Comparison of ENCODE assay signal across 8 cellular contexts in the genomic region with DNA sequence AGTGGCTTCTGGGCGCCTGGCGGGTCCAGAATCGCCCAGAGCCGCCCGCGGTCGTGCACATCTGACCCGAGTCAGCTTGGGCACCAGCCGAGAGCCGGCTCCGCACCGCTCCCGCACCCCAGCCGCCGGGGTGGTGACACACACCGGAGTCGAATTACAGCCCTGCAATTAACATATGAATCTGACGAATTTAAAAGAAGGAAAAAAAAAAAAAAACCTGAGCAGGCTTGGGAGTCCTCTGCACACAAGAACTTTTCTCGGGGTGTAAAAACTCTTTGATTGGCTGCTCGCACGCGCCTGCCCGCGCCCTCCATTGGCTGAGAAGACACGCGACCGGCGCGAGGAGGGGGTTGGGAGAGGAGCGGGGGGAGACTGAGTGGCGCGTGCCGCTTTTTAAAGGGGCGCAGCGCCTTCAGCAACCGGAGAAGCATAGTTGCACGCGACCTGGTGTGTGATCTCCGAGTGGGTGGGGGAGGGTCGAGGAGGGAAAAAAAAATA. TPM values are rescaled to one million over a fixed set of nuclear protein-coding genes. Genes with fewer than 3 reads are reported as not detected.
A peak's percentile ranks its signal among the peaks of the same experiment; 100 is the strongest.
DNase-seq lines count a peak whose midpoint lies in the region; ATAC-seq and TF ChIP-seq lines count a peak whose summit lies in the region.

A gene with protein sequence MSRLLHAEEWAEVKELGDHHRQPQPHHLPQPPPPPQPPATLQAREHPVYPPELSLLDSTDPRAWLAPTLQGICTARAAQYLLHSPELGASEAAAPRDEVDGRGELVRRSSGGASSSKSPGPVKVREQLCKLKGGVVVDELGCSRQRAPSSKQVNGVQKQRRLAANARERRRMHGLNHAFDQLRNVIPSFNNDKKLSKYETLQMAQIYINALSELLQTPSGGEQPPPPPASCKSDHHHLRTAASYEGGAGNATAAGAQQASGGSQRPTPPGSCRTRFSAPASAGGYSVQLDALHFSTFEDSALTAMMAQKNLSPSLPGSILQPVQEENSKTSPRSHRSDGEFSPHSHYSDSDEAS (plus strand): TSS at position 422 of the 498 bp plus-strand sequence. CDS start 174 bp downstream, outside the sequence.

- peaks cover 90% of the 10 kb centered on the region for H3K27me3 Mint-ChIP-seq in WTC11 (ENCODE audit: low read depth)

- TF ChIP-seq CTCF in WTC11 (IDR thresholded peaks at IDR 0.05): no peak
- TF ChIP-seq CTCF in hepatocyte (IDR thresholded peaks at IDR 0.05; ENCODE audit: poor library complexity): no peak

- DNase-seq in AG08396 (ENCODE audit: low spot score) (peak; percentile 56), WTC11 (ENCODE audit: low spot score) (peak; percentile 89), hepatocyte (ENCODE audit: low spot score) (peak; percentile 55), UCSD-AML1 (lab: John Stamatoyannopoulos, UW; ENCODE audit: unreplicated experiment) (no peak)
- no peak for DNase-seq in stimulated activated effector memory CD8-positive, alpha-beta T cell treated with anti-CD3 and anti-CD28 coated beads, Interleukin-12 subunit alpha, Interleukin-12 subunit beta, amount 100 ng/mL, for 72 hours (ENCODE audit: low spot score in 2 of 2)
- no peak for DNase-seq in stimulated activated CD4-positive, alpha-beta T cell treated with anti-CD3 and anti-CD28 coated beads, Interleukin-1b, Interleukin-23, amount 100 ng/mL, for 48 hours

- H3K36me3 Mint-ChIP-seq in WTC11: no peaks in the 10 kb centered on the region
- peaks cover 5% of the 10 kb centered on the region for H3K36me3 Mint-ChIP-seq in stimulated activated effector memory CD8-positive, alpha-beta T cell treated with anti-CD3 and anti-CD28 coated beads, Interleukin-12 subunit alpha, Interleukin-12 subunit beta, amount 100 ng/mL, for 72 hours

- H3K4me1 Mint-ChIP-seq in WTC11: peaks cover 49% of the 10 kb centered on the region
- H3K4me1 Mint-ChIP-seq in stimulated activated effector memory CD8-positive, alpha-beta T cell treated with anti-CD3 and anti-CD28 coated beads, Interleukin-12 subunit alpha, Interleukin-12 subunit beta, amount 100 ng/mL, for 72 hours: peaks cover 8% of the 10 kb centered on the region

- H3K36me3 ChIP-seq in hepatocyte (replicated peaks; ENCODE audit: insufficient read depth, low read depth): no peaks in the 10 kb centered on the region

- no peaks in the 10 kb centered on the region for H4K20me1 ChIP-seq in hepatocyte (ENCODE audit: insufficient read depth, poor library complexity, severe bottlenecking)

- H3K4me2 ChIP-seq in hepatocyte: peak within 1 kb of the TSS; percentile 85

- ATAC-seq in HG03432 (IDR thresholded peaks at IDR 0.05; ENCODE audit: unreplicated experiment) (peak; percentile 33), WTC11 (peak; percentile 71), HG02938 (IDR thresholded peaks at IDR 0.05; ENCODE audit: unreplicated experiment) (no peak)
- ATAC-seq in stimulated activated effector memory CD8-positive, alpha-beta T cell treated with anti-CD3 and anti-CD28 coated beads, Interleukin-12 subunit alpha, Interleukin-12 subunit beta, amount 100 ng/mL, for 72 hours: no peak

- under 1% methylated on average over 40 of the region's 40 CpGs for WGBS in hepatocyte (ENCODE audit: low lambda C conversion rate, missing lambda C conversion rate)

- CTCF ChIA-PET in WTC11 (lab: Charles Lee): interaction anchor here (1.0 to 2.3 kb wide), 4 partner anchors 14 to 298 kb away, joined by 3 to 9 read pairs (median 4); no protein-coding TSS in a partner anchor

- H3K79me2 ChIP-seq in hepatocyte: no peaks in the 10 kb centered on the region

- H3K9me3 ChIP-seq in hepatocyte (ENCODE audit: low read depth): no peaks in the 10 kb centered on the region

- peak within 1 kb of the TSS; percentile 79 for H3K4me3 Mint-ChIP-seq in WTC11
- no peak within 1 kb of the TSS for H3K4me3 Mint-ChIP-seq in stimulated activated effector memory CD8-positive, alpha-beta T cell treated with anti-CD3 and anti-CD28 coated beads, Interleukin-12 subunit alpha, Interleukin-12 subunit beta, amount 100 ng/mL, for 72 hours

- H3K27ac Mint-ChIP-seq in WTC11: peak within 1 kb of the TSS; percentile 90
- H3K27ac Mint-ChIP-seq in stimulated activated effector memory CD8-positive, alpha-beta T cell treated with anti-CD3 and anti-CD28 coated beads, Interleukin-12 subunit alpha, Interleukin-12 subunit beta, amount 100 ng/mL, for 72 hours: peak within 1 kb of the TSS; percentile 61

- no peak within 1 kb of the TSS for H3K27ac ChIP-seq in hepatocyte

- H3K4me3 ChIP-seq in hepatocyte: peak within 1 kb of the TSS; percentile 12

- POLR2A ChIA-PET in WTC11 (lab: Charles Lee): interaction anchor here (0.7 kb wide), 1 partner anchor 39 kb away, joined by 3 read pairs; no protein-coding TSS in a partner anchor

- H3K9me3 Mint-ChIP-seq in WTC11: no peaks in the 10 kb centered on the region
- no peaks in the 10 kb centered on the region for H3K9me3 Mint-ChIP-seq in stimulated activated effector memory CD8-positive, alpha-beta T cell treated with anti-CD3 and anti-CD28 coated beads, Interleukin-12 subunit alpha, Interleukin-12 subunit beta, amount 100 ng/mL, for 72 hours

- no peaks in the 10 kb centered on the region for H3K9me2 ChIP-seq in hepatocyte (replicated peaks; ENCODE audit: insufficient read depth)

- H2AFZ ChIP-seq in hepatocyte: peak within 1 kb of the TSS; percentile 42

- H3K27me3 ChIP-seq in hepatocyte: peaks cover 99% of the 10 kb centered on the region

- H3K4me1 ChIP-seq in hepatocyte (ENCODE audit: insufficient read depth): peaks cover 14% of the 10 kb centered on the region

TF ChIP-seq in WTC11, 78 proteins besides CTCF, POLR2A, EP300 and RAD21 (continues in another document):
- TF ChIP-seq OVOL2 (CRISPR knock-in tag; IDR thresholded peaks at IDR 0.05; ENCODE audit: borderline replicate concordance) (no peak), TEAD4 (CRISPR knock-in tag; IDR thresholded peaks at IDR 0.05) (no peak), ZNF317 (CRISPR knock-in tag; IDR thresholded peaks at IDR 0.05; ENCODE audit: borderline replicate concordance, low read depth) (no peak), EMX1 (CRISPR knock-in tag; IDR thresholded peaks at IDR 0.05) (no peak), JAZF1 (CRISPR knock-in tag; IDR thresholded peaks at IDR 0.05) (no peak), RORB (CRISPR knock-in tag; IDR thresholded peaks at IDR 0.05) (no peak), TP53 (CRISPR knock-in tag; IDR thresholded peaks at IDR 0.05) (no peak), CBFB (CRISPR knock-in tag; IDR thresholded peaks at IDR 0.05; ENCODE audit: low read depth) (no peak), MXD4 (CRISPR knock-in tag; IDR thresholded peaks at IDR 0.05; ENCODE audit: borderline replicate concordance) (no peak), NFYB (CRISPR knock-in tag; conservative IDR thresholded peaks at IDR 0.05; ENCODE audit: low read depth) (peak; percentile 68)
- TF ChIP-seq, protein P1, sequence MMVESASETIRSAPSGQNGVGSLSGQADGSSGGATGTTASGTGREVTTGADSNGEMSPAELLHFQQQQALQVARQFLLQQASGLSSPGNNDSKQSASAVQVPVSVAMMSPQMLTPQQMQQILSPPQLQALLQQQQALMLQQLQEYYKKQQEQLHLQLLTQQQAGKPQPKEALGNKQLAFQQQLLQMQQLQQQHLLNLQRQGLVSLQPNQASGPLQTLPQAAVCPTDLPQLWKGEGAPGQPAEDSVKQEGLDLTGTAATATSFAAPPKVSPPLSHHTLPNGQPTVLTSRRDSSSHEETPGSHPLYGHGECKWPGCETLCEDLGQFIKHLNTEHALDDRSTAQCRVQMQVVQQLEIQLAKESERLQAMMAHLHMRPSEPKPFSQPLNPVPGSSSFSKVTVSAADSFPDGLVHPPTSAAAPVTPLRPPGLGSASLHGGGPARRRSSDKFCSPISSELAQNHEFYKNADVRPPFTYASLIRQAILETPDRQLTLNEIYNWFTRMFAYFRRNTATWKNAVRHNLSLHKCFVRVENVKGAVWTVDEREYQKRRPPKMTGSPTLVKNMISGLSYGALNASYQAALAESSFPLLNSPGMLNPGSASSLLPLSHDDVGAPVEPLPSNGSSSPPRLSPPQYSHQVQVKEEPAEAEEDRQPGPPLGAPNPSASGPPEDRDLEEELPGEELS (CRISPR knock-in tag; IDR thresholded peaks at IDR 0.05): 0 out of 2 replicates have a peak, but pooled peaks have one; percentile 61
- TF ChIP-seq, protein P2, sequence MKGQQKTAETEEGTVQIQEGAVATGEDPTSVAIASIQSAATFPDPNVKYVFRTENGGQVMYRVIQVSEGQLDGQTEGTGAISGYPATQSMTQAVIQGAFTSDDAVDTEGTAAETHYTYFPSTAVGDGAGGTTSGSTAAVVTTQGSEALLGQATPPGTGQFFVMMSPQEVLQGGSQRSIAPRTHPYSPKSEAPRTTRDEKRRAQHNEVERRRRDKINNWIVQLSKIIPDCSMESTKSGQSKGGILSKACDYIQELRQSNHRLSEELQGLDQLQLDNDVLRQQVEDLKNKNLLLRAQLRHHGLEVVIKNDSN (CRISPR knock-in tag; IDR thresholded peaks at IDR 0.05): 0 out of 2 replicates have a peak, but pooled peaks have one; percentile 33
- TF ChIP-seq, protein P3, sequence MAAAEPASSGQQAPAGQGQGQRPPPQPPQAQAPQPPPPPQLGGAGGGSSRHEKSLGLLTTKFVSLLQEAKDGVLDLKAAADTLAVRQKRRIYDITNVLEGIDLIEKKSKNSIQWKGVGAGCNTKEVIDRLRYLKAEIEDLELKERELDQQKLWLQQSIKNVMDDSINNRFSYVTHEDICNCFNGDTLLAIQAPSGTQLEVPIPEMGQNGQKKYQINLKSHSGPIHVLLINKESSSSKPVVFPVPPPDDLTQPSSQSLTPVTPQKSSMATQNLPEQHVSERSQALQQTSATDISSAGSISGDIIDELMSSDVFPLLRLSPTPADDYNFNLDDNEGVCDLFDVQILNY (CRISPR knock-in tag; IDR thresholded peaks at IDR 0.05): peak; percentile 32; the same call in 1 of the 2 replicates
- TF ChIP-seq, protein P4, sequence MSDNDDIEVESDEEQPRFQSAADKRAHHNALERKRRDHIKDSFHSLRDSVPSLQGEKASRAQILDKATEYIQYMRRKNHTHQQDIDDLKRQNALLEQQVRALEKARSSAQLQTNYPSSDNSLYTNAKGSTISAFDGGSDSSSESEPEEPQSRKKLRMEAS (CRISPR knock-in tag; IDR thresholded peaks at IDR 0.05): peak; percentile 55; the same call in 1 of the 2 replicates
- TF ChIP-seq, protein P5, sequence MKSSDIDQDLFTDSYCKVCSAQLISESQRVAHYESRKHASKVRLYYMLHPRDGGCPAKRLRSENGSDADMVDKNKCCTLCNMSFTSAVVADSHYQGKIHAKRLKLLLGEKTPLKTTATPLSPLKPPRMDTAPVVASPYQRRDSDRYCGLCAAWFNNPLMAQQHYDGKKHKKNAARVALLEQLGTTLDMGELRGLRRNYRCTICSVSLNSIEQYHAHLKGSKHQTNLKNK (CRISPR knock-in tag; IDR thresholded peaks at IDR 0.05): no peak

RNA-seq across cellular contexts. Expression of the gene that starts here (rescaled TPM):
- 0.60 to 0.62 TPM (median 0.61 TPM) in 3 replicates for total RNA-seq in WTC11 (2021)
- total RNA-seq in hepatocyte: 0.37 and 0.80 TPM in 2 replicates
- polyA plus RNA-seq in hepatocyte: 0.06 and 0.86 TPM in 2 replicates

Comparison
In these comparisons a context has a peak if more than half of its experiments do, and no peak if none do; other contexts are left out.
1. Peak in DNase-seq and ATAC-seq in WTC11; RNA of the gene not detected or under 1 TPM.
2. Peak in DNase-seq, H3K4me3 ChIP-seq and H3K4me2 ChIP-seq in hepatocyte; RNA of the gene not detected or under 1 TPM.